Comparison of ENCODE assay signal across 9 cellular contexts in genomic region chr4:110869862-110870577, GRCh38.
DNase-seq lines count a peak whose midpoint lies in the region; ATAC-seq, FAIRE-seq and TF ChIP-seq lines count a peak whose summit lies in the region.
"Had no signal": no experiment of that assay in that cellular context is flagged by ENCODE, and none has a peak within 500 bp of the region (broad histone marks: within the 10 kb centered on the region; RNA-seq: fewer than 3 reads in every experiment).

No MANE protein-coding gene starts in this region.

- ATAC-seq in GM18498 (IDR thresholded peaks at IDR 0.05; ENCODE audit: unreplicated experiment) (peak; percentile 71), GM21528 (IDR thresholded peaks at IDR 0.05; ENCODE audit: low FRiP score, unreplicated experiment) (peak; percentile 91), HG03457 (IDR thresholded peaks at IDR 0.05; ENCODE audit: unreplicated experiment) (peak; percentile 90)

- H3K36me3 Mint-ChIP-seq in CD8-positive, alpha-beta memory T cell: no peaks in the 10 kb centered on the region

- peaks cover 0 to 3% (median 0%) of the 10 kb centered on the region in 5 donors for H3K9me3 Mint-ChIP-seq in CD8-positive, alpha-beta memory T cell

- no peaks in the 10 kb centered on the region for H3K27me3 ChIP-seq in CD8-positive, alpha-beta memory T cell (ENCODE audit: insufficient read depth, low read length, poor library complexity, severe bottlenecking)
- H3K27me3 ChIP-seq: SJSA1 had no signal

- no peaks in the 10 kb centered on the region for H3K4me1 Mint-ChIP-seq in CD8-positive, alpha-beta memory T cell

- H3K27ac Mint-ChIP-seq in CD8-positive, alpha-beta memory T cell: no peak overlapping the region

- H3K36me3 ChIP-seq in kidney (ENCODE audit: control insufficient read depth in 1 of 2, insufficient read depth in 2 of 2, low read length in 2 of 2): no peaks in the 10 kb centered on the region
- H3K36me3 ChIP-seq in CD8-positive, alpha-beta memory T cell (ENCODE audit: insufficient read depth, low read length): no peaks in the 10 kb centered on the region
- H3K36me3 ChIP-seq: SJSA1 had no signal

- peak overlapping the region; percentile 7 to 14 for H3K27ac ChIP-seq in kidney (ENCODE audit: low read depth in 2 of 2, low read length in 2 of 2)
- H3K27ac ChIP-seq in CD8-positive, alpha-beta memory T cell (ENCODE audit: low read depth, low read length): no peak overlapping the region
- H3K27ac ChIP-seq: SJSA1 had no signal

- POLR2A ChIA-PET in CD8-positive, alpha-beta memory T cell (lab: Charles Lee): no interaction called here

- intact Hi-C loops in kidney (cut with DNase I): no loop called here

- CTCF ChIA-PET in CD8-positive, alpha-beta memory T cell (lab: Charles Lee): no interaction called here

- TF ChIP-seq CTCF in kidney (IDR thresholded peaks at IDR 0.05; ENCODE audit: borderline replicate concordance, extremely low read depth, insufficient read depth): no peak

- H3K27me3 Mint-ChIP-seq in CD8-positive, alpha-beta memory T cell: no peaks in the 10 kb centered on the region

- H3K4me3 ChIP-seq in kidney (ENCODE audit: low read length in 2 of 2): no peak overlapping the region
- H3K4me3 ChIP-seq in CD8-positive, alpha-beta memory T cell (ENCODE audit: low read length): no peak overlapping the region
- H3K4me3 ChIP-seq: SJSA1 had no signal

- FAIRE-seq in kidney (lab: Jason Lieb, UNC): no peak

- no peaks in the 10 kb centered on the region for H3K9me3 ChIP-seq in kidney (ENCODE audit: control insufficient read depth in 1 of 2, low read length in 2 of 2)
- no peaks in the 10 kb centered on the region for H3K9me3 ChIP-seq in CD8-positive, alpha-beta memory T cell (ENCODE audit: low read length)
- H3K9me3 ChIP-seq: SJSA1 had no signal

- no peaks in the 10 kb centered on the region for H3K4me1 ChIP-seq in kidney (ENCODE audit: control insufficient read depth in 1 of 2, insufficient read depth in 1 of 2, low read depth in 1 of 2, low read length in 2 of 2)
- H3K4me1 ChIP-seq in CD8-positive, alpha-beta memory T cell (ENCODE audit: insufficient read depth, low read length): no peaks in the 10 kb centered on the region

- no peak overlapping the region for H3K4me3 Mint-ChIP-seq in CD8-positive, alpha-beta memory T cell

- no peak for DNase-seq in kidney
- DNase-seq in ureter (ENCODE audit: low spot score): no peak
- DNase-seq in NCI-H1436 treated with DMSO at 0.1 percent for 48 hours (lab: John Stamatoyannopoulos, UW): no peak
- DNase-seq in activated CD4-positive, alpha-beta T cell treated with anti-CD3 and anti-CD28 coated beads, Interleukin-2, amount 50 U/mL, for 4 hours: no peak
- DNase-seq in CD8-positive, alpha-beta memory T cell: no peak

- no peak overlapping the region for H3K9ac ChIP-seq in kidney (ENCODE audit: low read length in 2 of 2)
